Comparison of ENCODE assay signal across 14 cellular contexts in genomic region chr19:11347546-11347945, GRCh38. TPM values are rescaled to one million over a fixed set of nuclear protein-coding genes. Genes with fewer than 3 reads are reported as not detected.
DNase-seq lines count a peak whose midpoint lies in the region; ATAC-seq and TF ChIP-seq lines count a peak whose summit lies in the region.
"Had no signal": no experiment of that assay in that cellular context is flagged by ENCODE, and none has a peak within 500 bp of the region (broad histone marks: within the 10 kb centered on the region; RNA-seq: fewer than 3 reads in every experiment).

No MANE protein-coding gene starts in this region.

- H3K9me3 ChIP-seq in esophagus muscularis mucosa (peaks cover 0 to 9% (median 4%) of the 10 kb centered on the region in 4 donors), tibial artery (no peaks in the 10 kb centered on the region), SK-N-SH (no peaks in the 10 kb centered on the region)

- H3K9ac ChIP-seq in SK-N-SH = no peak overlapping the region

- peaks cover 0 to 12% (median 9%) of the 10 kb centered on the region in 4 donors for H3K36me3 ChIP-seq in esophagus muscularis mucosa
- peaks cover 0 to 12% (median 9%) of the 10 kb centered on the region in 3 donors for H3K36me3 ChIP-seq in tibial artery
- peaks cover 0 to 4% of the 10 kb centered on the region in 2 experiments for H3K36me3 ChIP-seq in SK-N-SH (replicated peaks in 1 of 2; ENCODE audit: control insufficient read depth in 1 of 2, insufficient read depth in 2 of 2, low read length in 1 of 2)

- H3K4me3 Mint-ChIP-seq in activated T-cell treated with anti-CD3 and anti-CD28 coated beads, Interleukin-2, amount 50 U/mL, for 72 hours = peak overlapping the region; percentile 95 to 96

- peaks cover 4 to 6% of the 10 kb centered on the region in 2 donors for H3K36me3 Mint-ChIP-seq in activated T-cell treated with anti-CD3 and anti-CD28 coated beads, Interleukin-2, amount 50 U/mL, for 72 hours (ENCODE audit: insufficient read depth in 2 of 2)

- peaks cover 2% of the 10 kb centered on the region in 2 donors for H3K9me3 Mint-ChIP-seq in activated T-cell treated with anti-CD3 and anti-CD28 coated beads, Interleukin-2, amount 50 U/mL, for 72 hours

- TF ChIP-seq EP300 in esophagus muscularis mucosa (IDR thresholded peaks at IDR 0.05) (no peak), SK-N-SH (IDR thresholded peaks at IDR 0.05; ENCODE audit: borderline replicate concordance in 1 of 2, low read depth in 1 of 2, low read length in 1 of 2) (no peak)

- no peak for TF ChIP-seq CTCF in RWPE1 (conservative IDR thresholded peaks at IDR 0.05; ENCODE audit: low read depth)
- TF ChIP-seq CTCF in esophagus muscularis mucosa (IDR thresholded peaks at IDR 0.05) = no peak
- no peak for TF ChIP-seq CTCF in tibial artery (IDR thresholded peaks at IDR 0.05)
- TF ChIP-seq CTCF in SK-N-SH (IDR thresholded peaks at IDR 0.05) = no peak

- no peak for TF ChIP-seq RAD21 in SK-N-SH (IDR thresholded peaks at IDR 0.05; ENCODE audit: low read length)

- H3K27ac ChIP-seq in RWPE1 = peak overlapping the region; percentile 88
- H3K27ac ChIP-seq in esophagus muscularis mucosa (replicated peaks in 1 of 4) = peak overlapping the region; percentile 88 to 93 (median 90)
- H3K27ac ChIP-seq in tibial artery = peak overlapping the region; percentile 88 to 94
- H3K27ac ChIP-seq in SK-N-SH (ENCODE audit: low read depth in 2 of 2, low read length in 1 of 2) = no peak overlapping the region

- H3K4me1 Mint-ChIP-seq in activated T-cell treated with anti-CD3 and anti-CD28 coated beads, Interleukin-2, amount 50 U/mL, for 72 hours (ENCODE audit: low read depth) = peaks cover 33% of the 10 kb centered on the region

- H3K27me3 ChIP-seq in esophagus muscularis mucosa = no peaks in the 10 kb centered on the region
- H3K27me3 ChIP-seq in tibial artery = no peaks in the 10 kb centered on the region
- no peaks in the 10 kb centered on the region for H3K27me3 ChIP-seq in SK-N-SH (ENCODE audit: insufficient read depth)

- POLR2A ChIA-PET in RWPE1 (lab: Yijun Ruan, JAX; ENCODE audit: low non-redundant PET) = no interaction called here
- POLR2A ChIA-PET in SK-N-SH (lab: Yijun Ruan, JAX) = interaction anchor here (2.3 kb wide), 1 partner anchor 27 kb away, joined by 15 read pairs; the partner anchor contains the start of gene SWSAP1

- no peaks in the 10 kb centered on the region for H3K27me3 Mint-ChIP-seq in activated T-cell treated with anti-CD3 and anti-CD28 coated beads, Interleukin-2, amount 50 U/mL, for 72 hours (ENCODE audit: low read depth)

- no peak overlapping the region for H3K27ac Mint-ChIP-seq in activated T-cell treated with anti-CD3 and anti-CD28 coated beads, Interleukin-2, amount 50 U/mL, for 72 hours

- H4K20me1 ChIP-seq in SK-N-SH (ENCODE audit: insufficient read depth) = peaks cover 7% of the 10 kb centered on the region

- H2AFZ ChIP-seq in SK-N-SH (ENCODE audit: low read depth) = no peak overlapping the region

- DNase-seq in activated T-cell treated with anti-CD3 and anti-CD28 coated beads, Interleukin-2, amount 50 U/mL, for 72 hours = no peak
- DNase-seq in activated T-cell treated with anti-CD3 and anti-CD28 coated beads for 4 hours (no peak), RWPE1 (ENCODE audit: low spot score) (no peak), esophagus muscularis mucosa (ENCODE audit: extremely low spot score) (no peak), tibial artery (no peak), SK-N-SH (no peak), NCI-H1105 treated with DMSO at 0.1 percent for 48 hours (lab: John Stamatoyannopoulos, UW) (no peak), NCI-H2196 treated with DMSO at 0.1 percent for 48 hours (lab: John Stamatoyannopoulos, UW; ENCODE audit: unreplicated experiment) (no peak)
- DNase-seq: cerebellar nuclear complex; HCEC 1CT; hippocampal formation; mammary epithelial cell; NCI-H2227 treated with DMSO at 0.1 percent for 48 hours; stimulated activated CD4-positive, alpha-beta T cell treated with anti-CD3 and anti-CD28 coated beads, Interleukin-15, amount 100 ng/mL, for 24 hours had no signal

- no peak overlapping the region for H3K4me2 ChIP-seq in SK-N-SH

- H3K9me2 ChIP-seq in SK-N-SH = no peaks in the 10 kb centered on the region

- no peak for TF ChIP-seq POLR2A in esophagus muscularis mucosa (IDR thresholded peaks at IDR 0.05; ENCODE audit: low read depth)

- WGBS in esophagus muscularis mucosa = 83% methylated on average over 4 of the region's 5 CpGs
- 83% methylated on average over 5 of the region's 5 CpGs for WGBS in SK-N-SH (ENCODE audit: low lambda C conversion rate)

- no peaks in the 10 kb centered on the region for H3K79me2 ChIP-seq in SK-N-SH (ENCODE audit: insufficient read depth)

- ATAC-seq in activated T-cell treated with anti-CD3 and anti-CD28 coated beads, Interleukin-2, amount 50 U/mL, for 72 hours (replicated peaks in 1 of 2) = no peak

- CTCF ChIA-PET in RWPE1 (lab: Yijun Ruan, JAX) (interaction anchor here (0.5 to 2.2 kb wide), 2 partner anchors 33 to 55 kb away, joined by 3 to 7 read pairs; no protein-coding TSS in a partner anchor), SK-N-SH (lab: Yijun Ruan, JAX) (interaction anchor here (1.4 to 2.2 kb wide), 5 partner anchors 29 to 135 kb away, joined by 4 to 10 read pairs (median 6); partner anchors contain the start of gene TSPAN16)

- peaks cover 18% of the 10 kb centered on the region for H3F3A ChIP-seq in SK-N-SH (replicated peaks; ENCODE audit: insufficient read depth)

- intact Hi-C loops in esophagus muscularis mucosa (cut with DNase I) (no loop called here), tibial artery (cut with DNase I; ENCODE audit: low total_unique reads) (loop anchor here (5.0 kb wide), 1 partner anchor 35 kb away; the partner anchor contains the start of gene EPOR)

- H3K4me1 ChIP-seq in esophagus muscularis mucosa (peaks cover 25 to 46% (median 42%) of the 10 kb centered on the region in 4 donors), tibial artery (peaks cover 0 to 37% (median 32%) of the 10 kb centered on the region in 4 donors), SK-N-SH (ENCODE audit: control insufficient read depth in 1 of 2, insufficient read depth in 2 of 2, low read depth in 1 of 2, low read length in 1 of 2) (peaks cover 13 to 14% of the 10 kb centered on the region in 2 experiments; a peak in 2 of 4 replicates)

- H3K4me3 ChIP-seq in esophagus muscularis mucosa (no peak overlapping the region), tibial artery (no peak overlapping the region), SK-N-SH (ENCODE audit: low read depth in 2 of 2, low read length in 1 of 2) (no peak overlapping the region)

TF ChIP-seq in SK-N-SH, 30 proteins besides CTCF, POLR2A, EP300 and RAD21:
- no peak for TF ChIP-seq JUND (IDR thresholded peaks at IDR 0.05)
- no peak for TF ChIP-seq TCF12 (IDR thresholded peaks at IDR 0.05)
- no peak for TF ChIP-seq ELF1 (IDR thresholded peaks at IDR 0.05)
- TF ChIP-seq PBX3 (IDR thresholded peaks at IDR 0.05) = no peak

RNA-seq across cellular contexts. Expression of gene CCDC159, which starts 1.2 kb away (rescaled TPM):
- total RNA-seq in activated T-cell treated with anti-CD3 and anti-CD28 coated beads, Interleukin-2, amount 50 U/mL, for 72 hours = 10 to 100 TPM; 27.9 to 30.7 TPM
- 10 to 100 TPM in 3 of 4 donors, 1 to 10 TPM in 1; 8.3 to 17.6 (median 13.8) TPM for total RNA-seq in esophagus muscularis mucosa
- polyA plus RNA-seq in SK-N-SH (2012; rRNA removed) = 25.2 and 30.1 TPM in 2 replicates
- polyA plus RNA-seq in SK-N-SH (2012; cell fraction: cytosol; rRNA removed) = 11.0 and 15.1 TPM in 2 replicates
- polyA plus RNA-seq in SK-N-SH (2012; cell fraction: nucleus; rRNA removed) = 160 and 203 TPM in 2 replicates

RNA-seq across cellular contexts. Expression of gene TMEM205, which starts 1.5 kb away (rescaled TPM):
- total RNA-seq in activated T-cell treated with anti-CD3 and anti-CD28 coated beads, Interleukin-2, amount 50 U/mL, for 72 hours = 10 to 100 TPM; 60.4 to 64.7 TPM
- total RNA-seq in esophagus muscularis mucosa = 100 to 1,000 TPM; 197 to 241 (median 206) TPM
- polyA plus RNA-seq in SK-N-SH (2012; rRNA removed) = 209 and 219 TPM in 2 replicates
- polyA plus RNA-seq in SK-N-SH (2012; cell fraction: cytosol; rRNA removed) = 112 and 154 TPM in 2 replicates
- 172 and 193 TPM in 2 replicates for polyA plus RNA-seq in SK-N-SH (2012; cell fraction: nucleus; rRNA removed)

RNA-seq across cellular contexts. Expression of gene PLPPR2, which starts 7.7 kb away (rescaled TPM):
- 1 to 10 TPM; 6.9 to 9.7 TPM for total RNA-seq in activated T-cell treated with anti-CD3 and anti-CD28 coated beads, Interleukin-2, amount 50 U/mL, for 72 hours
- 10 to 100 TPM; 32.0 to 49.8 (median 37.5) TPM for total RNA-seq in esophagus muscularis mucosa
- 18.9 and 26.2 TPM in 2 replicates for polyA plus RNA-seq in SK-N-SH (2012; rRNA removed)
- polyA plus RNA-seq in SK-N-SH (2012; cell fraction: cytosol; rRNA removed) = 10.6 and 17.6 TPM in 2 replicates
- polyA plus RNA-seq in SK-N-SH (2012; cell fraction: nucleus; rRNA removed) = 54.9 and 71.2 TPM in 2 replicates

RNA-seq across cellular contexts. Expression of gene RAB3D, which starts 8.1 kb away (rescaled TPM):
- total RNA-seq in activated T-cell treated with anti-CD3 and anti-CD28 coated beads, Interleukin-2, amount 50 U/mL, for 72 hours = 10 to 100 TPM; 13.3 to 16.8 TPM
- total RNA-seq in esophagus muscularis mucosa = 10 to 100 TPM; 15.1 to 40.3 (median 27.9) TPM
- 25.0 and 27.0 TPM in 2 replicates for polyA plus RNA-seq in SK-N-SH (2012; rRNA removed)
- polyA plus RNA-seq in SK-N-SH (2012; cell fraction: cytosol; rRNA removed) = 11.2 and 17.2 TPM in 2 replicates
- polyA plus RNA-seq in SK-N-SH (2012; cell fraction: nucleus; rRNA removed) = 30.6 and 31.2 TPM in 2 replicates

RNA-seq across cellular contexts. Expression of gene SWSAP1, which starts 26.9 kb away (rescaled TPM):
- 1 to 10 TPM; 1.9 to 2.6 TPM for total RNA-seq in activated T-cell treated with anti-CD3 and anti-CD28 coated beads, Interleukin-2, amount 50 U/mL, for 72 hours
- total RNA-seq in esophagus muscularis mucosa = 1 to 10 TPM in 3 of 4 donors, under 1 TPM in 1; 0.66 to 1.7 (median 1.5) TPM
- 2.8 and 3.0 TPM in 2 replicates for polyA plus RNA-seq in SK-N-SH (2012; rRNA removed)
- 1.5 and 2.2 TPM in 2 replicates for polyA plus RNA-seq in SK-N-SH (2012; cell fraction: cytosol; rRNA removed)
- polyA plus RNA-seq in SK-N-SH (2012; cell fraction: nucleus; rRNA removed) = 5.3 and 6.2 TPM in 2 replicates

Comparison
In these comparisons a context has a peak if more than half of its experiments do, and no peak if none do; other contexts are left out.
1. H3K27ac ChIP-seq: peak in RWPE1 (single experiment), esophagus muscularis mucosa (4 of 4) and tibial artery (2 of 2); none in SK-N-SH (0 of 2).